1 cellular context compared by ENCODE assay signal in genomic region chr7:47300472-47301021, GRCh38.
TF ChIP-seq lines count a peak whose summit lies in the region.

No MANE protein-coding gene starts in this region.

TF ChIP-seq in GM23338, 12 proteins besides CTCF, POLR2A, EP300 and RAD21 (continued from another document):
- TF ChIP-seq, protein P1, sequence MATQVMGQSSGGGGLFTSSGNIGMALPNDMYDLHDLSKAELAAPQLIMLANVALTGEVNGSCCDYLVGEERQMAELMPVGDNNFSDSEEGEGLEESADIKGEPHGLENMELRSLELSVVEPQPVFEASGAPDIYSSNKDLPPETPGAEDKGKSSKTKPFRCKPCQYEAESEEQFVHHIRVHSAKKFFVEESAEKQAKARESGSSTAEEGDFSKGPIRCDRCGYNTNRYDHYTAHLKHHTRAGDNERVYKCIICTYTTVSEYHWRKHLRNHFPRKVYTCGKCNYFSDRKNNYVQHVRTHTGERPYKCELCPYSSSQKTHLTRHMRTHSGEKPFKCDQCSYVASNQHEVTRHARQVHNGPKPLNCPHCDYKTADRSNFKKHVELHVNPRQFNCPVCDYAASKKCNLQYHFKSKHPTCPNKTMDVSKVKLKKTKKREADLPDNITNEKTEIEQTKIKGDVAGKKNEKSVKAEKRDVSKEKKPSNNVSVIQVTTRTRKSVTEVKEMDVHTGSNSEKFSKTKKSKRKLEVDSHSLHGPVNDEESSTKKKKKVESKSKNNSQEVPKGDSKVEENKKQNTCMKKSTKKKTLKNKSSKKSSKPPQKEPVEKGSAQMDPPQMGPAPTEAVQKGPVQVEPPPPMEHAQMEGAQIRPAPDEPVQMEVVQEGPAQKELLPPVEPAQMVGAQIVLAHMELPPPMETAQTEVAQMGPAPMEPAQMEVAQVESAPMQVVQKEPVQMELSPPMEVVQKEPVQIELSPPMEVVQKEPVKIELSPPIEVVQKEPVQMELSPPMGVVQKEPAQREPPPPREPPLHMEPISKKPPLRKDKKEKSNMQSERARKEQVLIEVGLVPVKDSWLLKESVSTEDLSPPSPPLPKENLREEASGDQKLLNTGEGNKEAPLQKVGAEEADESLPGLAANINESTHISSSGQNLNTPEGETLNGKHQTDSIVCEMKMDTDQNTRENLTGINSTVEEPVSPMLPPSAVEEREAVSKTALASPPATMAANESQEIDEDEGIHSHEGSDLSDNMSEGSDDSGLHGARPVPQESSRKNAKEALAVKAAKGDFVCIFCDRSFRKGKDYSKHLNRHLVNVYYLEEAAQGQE (IDR thresholded peaks at IDR 0.05; ENCODE audit: unreplicated experiment), result no peak
- TF ChIP-seq ZNF114 (CRISPR knock-in tag; IDR thresholded peaks at IDR 0.05) (no peak), ZNF331 (CRISPR knock-in tag; IDR thresholded peaks at IDR 0.05; ENCODE audit: low read depth) (no peak), JUNB (IDR thresholded peaks at IDR 0.05; ENCODE audit: unreplicated experiment) (no peak), EZH2 (IDR thresholded peaks at IDR 0.05; ENCODE audit: low read depth, unreplicated experiment) (no peak), EZH2phosphoT487 (IDR thresholded peaks at IDR 0.05; ENCODE audit: unreplicated experiment) (no peak), STAT1 (IDR thresholded peaks at IDR 0.05; ENCODE audit: unreplicated experiment) (no peak)
- TF ChIP-seq, protein P2, sequence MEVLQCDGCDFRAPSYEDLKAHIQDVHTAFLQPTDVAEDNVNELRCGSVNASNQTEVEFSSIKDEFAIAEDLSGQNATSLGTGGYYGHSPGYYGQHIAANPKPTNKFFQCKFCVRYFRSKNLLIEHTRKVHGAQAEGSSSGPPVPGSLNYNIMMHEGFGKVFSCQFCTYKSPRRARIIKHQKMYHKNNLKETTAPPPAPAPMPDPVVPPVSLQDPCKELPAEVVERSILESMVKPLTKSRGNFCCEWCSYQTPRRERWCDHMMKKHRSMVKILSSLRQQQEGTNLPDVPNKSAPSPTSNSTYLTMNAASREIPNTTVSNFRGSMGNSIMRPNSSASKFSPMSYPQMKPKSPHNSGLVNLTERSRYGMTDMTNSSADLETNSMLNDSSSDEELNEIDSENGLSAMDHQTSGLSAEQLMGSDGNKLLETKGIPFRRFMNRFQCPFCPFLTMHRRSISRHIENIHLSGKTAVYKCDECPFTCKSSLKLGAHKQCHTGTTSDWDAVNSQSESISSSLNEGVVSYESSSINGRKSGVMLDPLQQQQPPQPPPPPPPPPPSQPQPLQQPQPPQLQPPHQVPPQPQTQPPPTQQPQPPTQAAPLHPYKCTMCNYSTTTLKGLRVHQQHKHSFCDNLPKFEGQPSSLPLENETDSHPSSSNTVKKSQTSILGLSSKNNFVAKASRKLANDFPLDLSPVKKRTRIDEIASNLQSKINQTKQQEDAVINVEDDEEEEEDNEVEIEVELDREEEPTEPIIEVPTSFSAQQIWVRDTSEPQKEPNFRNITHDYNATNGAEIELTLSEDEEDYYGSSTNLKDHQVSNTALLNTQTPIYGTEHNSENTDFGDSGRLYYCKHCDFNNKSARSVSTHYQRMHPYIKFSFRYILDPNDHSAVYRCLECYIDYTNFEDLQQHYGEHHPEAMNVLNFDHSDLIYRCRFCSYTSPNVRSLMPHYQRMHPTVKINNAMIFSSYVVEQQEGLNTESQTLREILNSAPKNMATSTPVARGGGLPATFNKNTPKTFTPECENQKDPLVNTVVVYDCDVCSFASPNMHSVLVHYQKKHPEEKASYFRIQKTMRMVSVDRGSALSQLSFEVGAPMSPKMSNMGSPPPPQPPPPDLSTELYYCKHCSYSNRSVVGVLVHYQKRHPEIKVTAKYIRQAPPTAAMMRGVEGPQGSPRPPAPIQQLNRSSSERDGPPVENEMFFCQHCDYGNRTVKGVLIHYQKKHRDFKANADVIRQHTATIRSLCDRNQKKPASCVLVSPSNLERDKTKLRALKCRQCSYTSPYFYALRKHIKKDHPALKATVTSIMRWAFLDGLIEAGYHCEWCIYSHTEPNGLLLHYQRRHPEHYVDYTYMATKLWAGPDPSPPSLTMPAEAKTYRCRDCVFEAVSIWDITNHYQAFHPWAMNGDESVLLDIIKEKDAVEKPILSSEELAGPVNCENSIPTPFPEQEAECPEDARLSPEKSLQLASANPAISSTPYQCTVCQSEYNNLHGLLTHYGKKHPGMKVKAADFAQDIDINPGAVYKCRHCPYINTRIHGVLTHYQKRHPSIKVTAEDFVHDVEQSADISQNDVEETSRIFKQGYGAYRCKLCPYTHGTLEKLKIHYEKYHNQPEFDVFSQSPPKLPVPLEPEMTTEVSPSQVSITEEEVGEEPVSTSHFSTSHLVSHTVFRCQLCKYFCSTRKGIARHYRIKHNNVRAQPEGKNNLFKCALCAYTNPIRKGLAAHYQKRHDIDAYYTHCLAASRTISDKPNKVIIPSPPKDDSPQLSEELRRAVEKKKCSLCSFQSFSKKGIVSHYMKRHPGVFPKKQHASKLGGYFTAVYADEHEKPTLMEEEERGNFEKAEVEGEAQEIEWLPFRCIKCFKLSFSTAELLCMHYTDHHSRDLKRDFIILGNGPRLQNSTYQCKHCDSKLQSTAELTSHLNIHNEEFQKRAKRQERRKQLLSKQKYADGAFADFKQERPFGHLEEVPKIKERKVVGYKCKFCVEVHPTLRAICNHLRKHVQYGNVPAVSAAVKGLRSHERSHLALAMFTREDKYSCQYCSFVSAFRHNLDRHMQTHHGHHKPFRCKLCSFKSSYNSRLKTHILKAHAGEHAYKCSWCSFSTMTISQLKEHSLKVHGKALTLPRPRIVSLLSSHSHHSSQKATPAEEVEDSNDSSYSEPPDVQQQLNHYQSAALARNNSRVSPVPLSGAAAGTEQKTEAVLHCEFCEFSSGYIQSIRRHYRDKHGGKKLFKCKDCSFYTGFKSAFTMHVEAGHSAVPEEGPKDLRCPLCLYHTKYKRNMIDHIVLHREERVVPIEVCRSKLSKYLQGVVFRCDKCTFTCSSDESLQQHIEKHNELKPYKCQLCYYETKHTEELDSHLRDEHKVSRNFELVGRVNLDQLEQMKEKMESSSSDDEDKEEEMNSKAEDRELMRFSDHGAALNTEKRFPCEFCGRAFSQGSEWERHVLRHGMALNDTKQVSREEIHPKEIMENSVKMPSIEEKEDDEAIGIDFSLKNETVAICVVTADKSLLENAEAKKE (CRISPR knock-in tag; IDR thresholded peaks at IDR 0.05), result no peak
TF ChIP-seq in GM23338: peak in this region for 0.
